In genomic region chr1:54658164-54658913, GRCh38 we compare ENCODE assay signal across 29 cellular contexts. TPM values are rescaled to one million over a fixed set of nuclear protein-coding genes. Genes with fewer than 3 reads are reported as not detected.
DNase-seq lines count a peak whose midpoint lies in the region; ATAC-seq and TF ChIP-seq lines count a peak whose summit lies in the region.
"Had no signal": no experiment of that assay in that cellular context is flagged by ENCODE, and none has a peak within 500 bp of the region (broad histone marks: within the 10 kb centered on the region; RNA-seq: fewer than 3 reads in every experiment).

No MANE protein-coding gene starts in this region.

- H3K4me1 ChIP-seq in HEK293 (ENCODE audit: control insufficient read depth, insufficient read depth, low read length) = no peaks in the 10 kb centered on the region
- peaks cover 0 to 24% (median 17%) of the 10 kb centered on the region in 4 donors for H3K4me1 ChIP-seq in liver (ENCODE audit: control insufficient read depth in 4 of 4, insufficient read depth in 4 of 4, low read length in 3 of 4)
- H3K4me1 ChIP-seq in lower lobe of right lung = no peaks in the 10 kb centered on the region
- H3K4me1 ChIP-seq: BE2C, BLaER1 had no signal

- DNase-seq in left lobe of liver (ENCODE audit: low spot score) = no peak
- DNase-seq in lower lobe of right lung = no peak
- DNase-seq in activated CD8-positive, alpha-beta memory T cell treated with anti-CD3 and anti-CD28 coated beads, Interleukin-2, amount 50 U/mL, for 48 hours = no peak
- DNase-seq in stimulated activated CD4-positive, alpha-beta T cell treated with anti-CD3 and anti-CD28 coated beads, Interleukin-1b, Interleukin-23, amount 100 ng/mL, for 48 hours = no peak
- DNase-seq: 8988T; ACHN; BE2C; C1 segment of cervical spinal cord; CD4-positive, alpha-beta memory T cell; CD4-positive, CD25-positive, alpha-beta regulatory T cell; CD8-positive, alpha-beta memory T cell; COR-L47; DMS 273 treated with DMSO at 0.1 percent for 48 hours; DMS153; DMS53; DMS79; DND-41; EL; GDM1 had no signal

- peak in 1 of 2 donors; percentile 42 for TF ChIP-seq RAD21 in liver (IDR thresholded peaks at IDR 0.05)

- peak; percentile 73 for ATAC-seq in left lobe of liver
- no peak for ATAC-seq in HG03469 (IDR thresholded peaks at IDR 0.05; ENCODE audit: unreplicated experiment)
- no peak for ATAC-seq in lower lobe of right lung
- ATAC-seq: GM12878 had no signal

- 82% methylated on average over 2 of the region's 2 CpGs for WGBS in liver

- no peak for TF ChIP-seq CTCF in HEK293 (tag by site-specific recombination; IDR thresholded peaks at IDR 0.05)
- TF ChIP-seq CTCF in liver (IDR thresholded peaks at IDR 0.05; ENCODE audit: low read depth, low read length, missing input control) = no peak
- no peak for TF ChIP-seq CTCF in lower lobe of right lung (IDR thresholded peaks at IDR 0.05)

- H3K36me3 ChIP-seq in HEK293 (ENCODE audit: control insufficient read depth in 2 of 2, insufficient read depth in 1 of 2, low read length in 2 of 2) (no peaks in the 10 kb centered on the region), liver (ENCODE audit: control insufficient read depth in 4 of 4, insufficient read depth in 3 of 4, low read depth in 1 of 4, low read length in 3 of 4) (no peaks in the 10 kb centered on the region), lower lobe of right lung (no peaks in the 10 kb centered on the region)
- H3K36me3 ChIP-seq: BE2C, BLaER1 had no signal

- H3K9me3 ChIP-seq in HEK293 (ENCODE audit: control insufficient read depth, insufficient read depth, low read depth, low read length) (no peaks in the 10 kb centered on the region), liver (ENCODE audit: control insufficient read depth in 4 of 4, low read length in 3 of 4) (no peaks in the 10 kb centered on the region), lower lobe of right lung (peaks cover 10% of the 10 kb centered on the region)
- H3K9me3 ChIP-seq: BE2C had no signal

- no peak overlapping the region for H3K27ac ChIP-seq in HEK293 (ENCODE audit: extremely low read depth, low read depth, low read length)
- no peak overlapping the region for H3K27ac ChIP-seq in liver (ENCODE audit: low read depth in 1 of 2, low read length in 2 of 2)
- no peak overlapping the region for H3K27ac ChIP-seq in lower lobe of right lung
- H3K27ac ChIP-seq: BLaER1 had no signal

- no peak overlapping the region for H3K9ac ChIP-seq in liver (ENCODE audit: low read depth in 1 of 2, low read length in 2 of 2)
- H3K9ac ChIP-seq: BLaER1 had no signal

- H3K27me3 ChIP-seq in liver (ENCODE audit: control insufficient read depth in 4 of 4, insufficient read depth in 4 of 4, low read length in 3 of 4) (no peaks in the 10 kb centered on the region), lower lobe of right lung (ENCODE audit: low read depth) (no peaks in the 10 kb centered on the region)
- H3K27me3 ChIP-seq: BE2C, BLaER1 had no signal

- CTCF ChIA-PET in HEK293 (lab: Yijun Ruan, JAX) = interaction anchor here (0.8 kb wide), 1 partner anchor 15 kb away, joined by 4 read pairs; no protein-coding TSS in a partner anchor

- H3K4me3 ChIP-seq in HEK293 (ENCODE audit: low read depth, low read length) (no peak overlapping the region), liver (ENCODE audit: low read depth in 1 of 3, low read length in 3 of 3) (no peak overlapping the region), lower lobe of right lung (no peak overlapping the region)
- H3K4me3 ChIP-seq: BLaER1, GM12878 had no signal

- intact Hi-C loops in lower lobe of right lung (cut with DNase I) = no loop called here

- POLR2A ChIA-PET in HEK293 (lab: Yijun Ruan, JAX) = no interaction called here

TF ChIP-seq in HEK293, 187 proteins besides CTCF, POLR2A, EP300 and RAD21 (continues in another document):
- TF ChIP-seq ZNF24 (tag by site-specific recombination; IDR thresholded peaks at IDR 0.05) = no peak
- TF ChIP-seq ZNF548 (tag by site-specific recombination; IDR thresholded peaks at IDR 0.05) = no peak
- TF ChIP-seq ZNF843 (tag by site-specific recombination; IDR thresholded peaks at IDR 0.05) = no peak
- TF ChIP-seq ZNF626 (tag by site-specific recombination; IDR thresholded peaks at IDR 0.05) = no peak
- TF ChIP-seq ZSCAN18 (tag by site-specific recombination; IDR thresholded peaks at IDR 0.05) = no peak
- TF ChIP-seq SETDB1 (IDR thresholded peaks at IDR 0.05; ENCODE audit: insufficient read length, low read length) = peak; percentile 51

TF ChIP-seq in liver, 16 proteins besides CTCF, POLR2A, EP300 and RAD21:
- TF ChIP-seq HNF4G (IDR thresholded peaks at IDR 0.05) (no peak), SP1 (IDR thresholded peaks at IDR 0.05) (no peak), JUND (IDR thresholded peaks at IDR 0.05) (no peak), NR2F2 (IDR thresholded peaks at IDR 0.05) (no peak), YY1 (IDR thresholded peaks at IDR 0.05) (no peak), ATF3 (IDR thresholded peaks at IDR 0.05) (no peak), GABPA (IDR thresholded peaks at IDR 0.05 in 1 of 2, conservative IDR thresholded peaks at IDR 0.05 in 1 of 2) (no peak), REST (IDR thresholded peaks at IDR 0.05) (no peak), FOXA1 (IDR thresholded peaks at IDR 0.05) (no peak), HNF4A (conservative IDR thresholded peaks at IDR 0.05) (peak; percentile 39 to 55), ZBTB33 (IDR thresholded peaks at IDR 0.05) (no peak), FOXA2 (IDR thresholded peaks at IDR 0.05) (no peak), EGR1 (IDR thresholded peaks at IDR 0.05; ENCODE audit: low read depth in 2 of 2) (no peak), MAX (IDR thresholded peaks at IDR 0.05) (no peak), TAF1 (conservative IDR thresholded peaks at IDR 0.05) (no peak), RXRA (IDR thresholded peaks at IDR 0.05) (peak; percentile 54 to 55)

RNA-seq across cellular contexts. Expression of gene MROH7, which starts 16.8 kb away (rescaled TPM):
- total RNA-seq in left lobe of liver (2.3 TPM), liver (1 to 10 TPM in 1 of 2 donors, under 1 TPM in 1; 0.51 to 2.8 TPM), lower lobe of right lung (2.1 TPM)
- polyA plus RNA-seq in liver = under 1 TPM; 0.07 to 0.64 TPM
- total RNA-seq: A673; CD4-positive, CD25-positive, alpha-beta regulatory T cell; CD8-positive, alpha-beta memory T cell; Daoy; G401 had no signal
- polyA plus RNA-seq: AG04450; CD14-positive monocyte; CD4-positive, alpha-beta memory T cell; CD4-positive, CD25-positive, alpha-beta regulatory T cell; CD8-positive, alpha-beta memory T cell; GM12878 had no signal

RNA-seq across cellular contexts. Expression of gene FAM151A, which starts 35.0 kb away (rescaled TPM):
- 78.9 TPM for total RNA-seq in left lobe of liver
- total RNA-seq in liver = 10 to 100 TPM in 1 of 2 donors, 1 to 10 TPM in 1; 5.4 to 25.1 TPM
- 1 to 10 TPM; 1.5 to 3.9 TPM for polyA plus RNA-seq in liver
- not detected for total RNA-seq in lower lobe of right lung
- total RNA-seq: A673; CD4-positive, alpha-beta memory T cell; CD4-positive, CD25-positive, alpha-beta regulatory T cell; CD8-positive, alpha-beta memory T cell; Daoy had no signal
- polyA plus RNA-seq: AG04450; CD14-positive monocyte; CD4-positive, alpha-beta memory T cell; CD4-positive, CD25-positive, alpha-beta regulatory T cell; CD8-positive, alpha-beta memory T cell had no signal

RNA-seq across cellular contexts. Expression of gene TTC4, which starts 57.3 kb away (rescaled TPM):
- total RNA-seq in left lobe of liver (8.3 TPM), liver (10 to 100 TPM in 1 of 2 donors, 1 to 10 TPM in 1; 9.0 to 10.9 TPM), lower lobe of right lung (13.5 TPM)
- 1 to 10 TPM; 6.9 to 7.2 TPM for polyA plus RNA-seq in liver
